1 cellular context compared by ENCODE assay signal in the genomic region with DNA sequence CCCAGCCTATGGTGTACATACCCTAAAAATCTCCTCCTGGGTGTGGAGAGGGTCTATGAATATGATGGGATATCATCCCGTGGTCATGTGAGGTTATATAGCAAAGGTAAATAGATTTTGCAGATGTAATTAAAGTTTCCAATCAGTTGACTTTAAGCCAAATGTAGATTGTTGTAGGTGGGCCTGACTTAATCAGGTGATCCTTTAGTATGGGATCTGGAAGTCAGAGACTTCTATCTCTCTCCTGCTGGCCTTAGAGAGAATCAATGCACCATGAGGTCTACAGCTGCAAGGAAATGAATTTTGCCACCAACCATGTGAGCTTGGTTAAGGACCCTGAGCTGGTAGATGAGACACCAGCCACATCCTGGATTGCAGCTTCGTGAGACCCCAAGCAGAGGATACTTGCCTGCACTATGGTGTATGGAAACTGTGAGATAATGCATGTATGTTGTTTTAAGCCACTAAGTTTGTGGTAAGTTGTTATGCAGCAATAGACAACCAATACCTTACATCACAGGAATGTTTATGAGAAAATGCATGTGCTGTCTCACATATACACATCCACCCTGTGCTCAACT.
TF ChIP-seq lines count a peak whose summit lies in the region.

No MANE protein-coding gene starts in this region.

TF ChIP-seq in HEK293, 187 proteins besides CTCF, POLR2A, EP300 and RAD21:
- TF ChIP-seq ZNF10 (tag by site-specific recombination; IDR thresholded peaks at IDR 0.05) = peak; percentile 93
- TF ChIP-seq SCRT1 (tag by site-specific recombination; IDR thresholded peaks at IDR 0.05; ENCODE audit: borderline replicate concordance) = no peak
